Comparison of ENCODE assay signal across 8 cellular contexts in genomic region chr12:108731105-108731865, GRCh38.
DNase-seq lines count a peak whose midpoint lies in the region; ATAC-seq and TF ChIP-seq lines count a peak whose summit lies in the region.

Gene CORO1C, minus strand, starts transcription at chr12:108731518. Its CDS starts 30,200 bp downstream, at chr12:108701318.

- ATAC-seq in GM18909 (IDR thresholded peaks at IDR 0.05; ENCODE audit: poor library complexity, unreplicated experiment) = peak; percentile 75
- peak; percentile 70 for ATAC-seq in HG03175 (IDR thresholded peaks at IDR 0.05; ENCODE audit: unreplicated experiment)
- ATAC-seq in central memory CD8-positive, alpha-beta T cell (replicated peaks; ENCODE audit: extremely low read depth, poor library complexity, severe bottlenecking) = peak; percentile 85

- peak within 1 kb of the TSS; percentile 99 for H3K4me3 ChIP-seq in AG09309 (ENCODE audit: control insufficient read depth, low read depth, low read length)

- peak; percentile 82 for TF ChIP-seq CTCF in AG09309 (IDR thresholded peaks at IDR 0.05; ENCODE audit: control insufficient read depth, insufficient read depth, low read depth, low read length, missing control alignments)

- peak within 1 kb of the TSS; percentile 95 for H3K27ac Mint-ChIP-seq in central memory CD8-positive, alpha-beta T cell (ENCODE audit: low read depth)

- peaks cover 16% of the 10 kb centered on the region for H3K4me1 Mint-ChIP-seq in central memory CD8-positive, alpha-beta T cell

- H3K4me3 Mint-ChIP-seq in central memory CD8-positive, alpha-beta T cell = peak within 1 kb of the TSS; percentile 95

- H3K36me3 Mint-ChIP-seq in central memory CD8-positive, alpha-beta T cell (ENCODE audit: insufficient read depth) = peaks cover 15% of the 10 kb centered on the region

- DNase-seq in AG09309 (ENCODE audit: low read depth) = peak; percentile 71
- peak; percentile 98 for DNase-seq in NCI-H2227 treated with DMSO at 0.1 percent for 48 hours (lab: John Stamatoyannopoulos, UW)
- peak; percentile 87 for DNase-seq in activated CD4-positive, CD25-positive, alpha-beta regulatory T cell treated with anti-CD3 and anti-CD28 coated beads, Interleukin-2, amount 50 U/mL, for 16 hours (ENCODE audit: low read depth, low spot score)
- peak; percentile 94 to 97 for DNase-seq in central memory CD8-positive, alpha-beta T cell (ENCODE audit: low spot score in 2 of 2)
- DNase-seq in islet precursor cell = peak; percentile 99
- peak; percentile 92 to 97 (median 94) for DNase-seq in stimulated activated CD4-positive, alpha-beta T cell treated with anti-CD3 and anti-CD28 coated beads, Interleukin-12 subunit alpha, Interleukin-12 subunit beta, amount 100 ng/mL, for 48 hours (ENCODE audit: low read depth in 2 of 3, low spot score in 1 of 3)

- no peaks in the 10 kb centered on the region for H3K9me3 Mint-ChIP-seq in central memory CD8-positive, alpha-beta T cell

- H3K27me3 Mint-ChIP-seq in central memory CD8-positive, alpha-beta T cell = no peaks in the 10 kb centered on the region

Comparison
In these comparisons a context has a peak if more than half of its experiments do, and no peak if none do; other contexts are left out.
1. Peak in every context shown above with its lines: DNase-seq, ATAC-seq and H3K4me3 ChIP-seq.